8 cellular contexts compared by ENCODE assay signal in genomic region chr1:197776348-197777082, GRCh38. TPM values are rescaled to one million over a fixed set of nuclear protein-coding genes. Genes with fewer than 3 reads are reported as not detected.
DNase-seq lines count a peak whose midpoint lies in the region; ATAC-seq and TF ChIP-seq lines count a peak whose summit lies in the region.

No MANE protein-coding gene starts in this region.

- peak overlapping the region; percentile 94 for H3K4me3 Mint-ChIP-seq in CD4-positive, alpha-beta T cell
- peak overlapping the region; percentile 88 for H3K4me3 Mint-ChIP-seq in activated T-helper 17 cell treated with anti-CD3 and anti-CD28 coated beads, Interleukin-2, amount 50 U/mL, for 72 hours

- H3K4me2 ChIP-seq in Karpas-422 (ENCODE audit: low read depth, low read length, poor library complexity, severe bottlenecking) = no peak overlapping the region

- H3K9me2 ChIP-seq in Karpas-422 (replicated peaks; ENCODE audit: insufficient read depth, low read length) = no peaks in the 10 kb centered on the region

- DNase-seq in CD4-positive, alpha-beta T cell = peak in 2 of 10 experiments; percentile 13 to 23
- DNase-seq in Karpas-422 (no peak), kidney glomerular epithelial cell (lab: John Stamatoyannopoulos, UW) (peak; percentile 71), GOT3 (lab: John Stamatoyannopoulos, UW) (no peak), OCI-M2 (lab: John Stamatoyannopoulos, UW; ENCODE audit: unreplicated experiment) (no peak)

- H2AFZ ChIP-seq in Karpas-422 (ENCODE audit: low read length) = peak overlapping the region; percentile 76; the same call in 1 of the 2 replicates

- H3K36me3 ChIP-seq in Karpas-422 (ENCODE audit: insufficient read depth, low read length) = no peaks in the 10 kb centered on the region
- no peaks in the 10 kb centered on the region for H3K36me3 ChIP-seq in stomach smooth muscle (ENCODE audit: control insufficient read depth in 2 of 2, insufficient read depth in 2 of 2, low read length in 2 of 2)

- H3K9me3 ChIP-seq in CD4-positive, alpha-beta T cell (ENCODE audit: control insufficient read depth, low read length) = no peaks in the 10 kb centered on the region
- no peaks in the 10 kb centered on the region for H3K9me3 ChIP-seq in Karpas-422 (ENCODE audit: low read length)
- H3K9me3 ChIP-seq in stomach smooth muscle (ENCODE audit: control insufficient read depth in 2 of 2, low read length in 2 of 2) = no peaks in the 10 kb centered on the region

- peaks cover 68% of the 10 kb centered on the region for H3K4me1 Mint-ChIP-seq in CD4-positive, alpha-beta T cell (ENCODE audit: low read depth)
- peaks cover 39% of the 10 kb centered on the region for H3K4me1 Mint-ChIP-seq in activated T-helper 17 cell treated with anti-CD3 and anti-CD28 coated beads, Interleukin-2, amount 50 U/mL, for 72 hours

- H3K4me1 ChIP-seq in Karpas-422 (ENCODE audit: low read length) = peaks cover 61% of the 10 kb centered on the region
- no peaks in the 10 kb centered on the region for H3K4me1 ChIP-seq in stomach smooth muscle (ENCODE audit: control insufficient read depth, insufficient read depth, low read length)

- H3K27me3 ChIP-seq in CD4-positive, alpha-beta T cell (ENCODE audit: control insufficient read depth, insufficient read depth, low read length) = no peaks in the 10 kb centered on the region
- no peaks in the 10 kb centered on the region for H3K27me3 ChIP-seq in Karpas-422 (ENCODE audit: low read length)
- no peaks in the 10 kb centered on the region for H3K27me3 ChIP-seq in stomach smooth muscle (ENCODE audit: control insufficient read depth in 1 of 2, insufficient read depth in 2 of 2, low read length in 2 of 2)

- H3K27me3 Mint-ChIP-seq in CD4-positive, alpha-beta T cell = no peaks in the 10 kb centered on the region
- no peaks in the 10 kb centered on the region for H3K27me3 Mint-ChIP-seq in activated T-helper 17 cell treated with anti-CD3 and anti-CD28 coated beads, Interleukin-2, amount 50 U/mL, for 72 hours

- H3K27ac Mint-ChIP-seq in CD4-positive, alpha-beta T cell = peak overlapping the region; percentile 89
- H3K27ac Mint-ChIP-seq in activated T-helper 17 cell treated with anti-CD3 and anti-CD28 coated beads, Interleukin-2, amount 50 U/mL, for 72 hours = peak overlapping the region; percentile 97

- peaks cover 18% of the 10 kb centered on the region for H3K36me3 Mint-ChIP-seq in CD4-positive, alpha-beta T cell (ENCODE audit: low read depth)
- peaks cover 10% of the 10 kb centered on the region for H3K36me3 Mint-ChIP-seq in activated T-helper 17 cell treated with anti-CD3 and anti-CD28 coated beads, Interleukin-2, amount 50 U/mL, for 72 hours (ENCODE audit: low read depth)

- H3K79me2 ChIP-seq in Karpas-422 (ENCODE audit: low read length) = peaks cover 31% of the 10 kb centered on the region

- TF ChIP-seq CTCF in CD4-positive, alpha-beta T cell (IDR thresholded peaks at IDR 0.05) = no peak

- no peaks in the 10 kb centered on the region for H4K20me1 ChIP-seq in Karpas-422 (ENCODE audit: insufficient read depth, low read depth, low read length)

- CTCF ChIA-PET in CD4-positive, alpha-beta T cell (lab: Charles Lee) = interaction anchor here (0.8 to 1.3 kb wide), 2 partner anchors 16 to 83 kb away, joined by 3 to 4 read pairs; no protein-coding TSS in a partner anchor

- H3K9ac ChIP-seq in Karpas-422 (ENCODE audit: low read length) (peak overlapping the region; percentile 81), stomach smooth muscle (ENCODE audit: low read length in 2 of 2) (no peak overlapping the region)

- H3K27ac ChIP-seq in CD4-positive, alpha-beta T cell (ENCODE audit: low read depth, low read length) = peak overlapping the region; percentile 82
- H3K27ac ChIP-seq in Karpas-422 (ENCODE audit: low read length) = peak overlapping the region; percentile 67
- peak overlapping the region; percentile 38 for H3K27ac ChIP-seq in stomach smooth muscle (ENCODE audit: low read length)

- peak; percentile 61 for ATAC-seq in CD4-positive, alpha-beta T cell (ENCODE audit: poor library complexity)
- peak; percentile 28 for ATAC-seq in GM21381 (IDR thresholded peaks at IDR 0.05; ENCODE audit: unreplicated experiment)
- peak; percentile 82 for ATAC-seq in activated T-helper 17 cell treated with anti-CD3 and anti-CD28 coated beads, Interleukin-2, amount 50 U/mL, for 72 hours (replicated peaks)

- POLR2A ChIA-PET in CD4-positive, alpha-beta T cell (lab: Charles Lee) = interaction anchor here (1.1 to 2.0 kb wide), 5 partner anchors 10 to 132 kb away, joined by 3 to 15 read pairs (median 9); partner anchors contain the start of gene C1orf53

- intact Hi-C loops in CD4-positive, alpha-beta T cell (cut with DNase I, micrococcal nuclease) = loop anchor here (5.0 to 10.0 kb wide), 3 partner anchors 141 to 398 kb away; partner anchors contain the start of genes LHX9 (in 1 of the 2) and NEK7 (in 1 of the 2)

- H3K9me3 Mint-ChIP-seq in CD4-positive, alpha-beta T cell = no peaks in the 10 kb centered on the region
- no peaks in the 10 kb centered on the region for H3K9me3 Mint-ChIP-seq in activated T-helper 17 cell treated with anti-CD3 and anti-CD28 coated beads, Interleukin-2, amount 50 U/mL, for 72 hours

- H3K4me3 ChIP-seq in Karpas-422 (ENCODE audit: low read length) (no peak overlapping the region), stomach smooth muscle (ENCODE audit: low read length in 2 of 2) (no peak overlapping the region)

RNA-seq across cellular contexts. Expression of gene DENND1B, which starts 1.2 kb away (rescaled TPM):
- total RNA-seq in CD4-positive, alpha-beta T cell = 10 to 100 TPM; 23.9 to 26.5 TPM
- total RNA-seq in Karpas-422 (2014; rRNA removed; shearing (Covaris generic); ENCODE audit: low replicate concordance) = 20.9 and 36.0 TPM in 2 replicates
- 10 to 100 TPM; 12.2 to 17.1 TPM for total RNA-seq in activated T-helper 17 cell treated with anti-CD3 and anti-CD28 coated beads, Interleukin-2, amount 50 U/mL, for 72 hours

Comparison
In these comparisons a context has a peak if more than half of its experiments do, and no peak if none do; other contexts are left out.
1. ATAC-seq: peak in every context shown above with its lines; median percentile 82 in activated T-helper 17 cell treated with anti-CD3 and anti-CD28 coated beads, Interleukin-2, amount 50 U/mL, for 72 hours; 61 in CD4-positive, alpha-beta T cell; 28 in GM21381.